Comparison of ENCODE assay signal across 1 cellular context in the genomic region with DNA sequence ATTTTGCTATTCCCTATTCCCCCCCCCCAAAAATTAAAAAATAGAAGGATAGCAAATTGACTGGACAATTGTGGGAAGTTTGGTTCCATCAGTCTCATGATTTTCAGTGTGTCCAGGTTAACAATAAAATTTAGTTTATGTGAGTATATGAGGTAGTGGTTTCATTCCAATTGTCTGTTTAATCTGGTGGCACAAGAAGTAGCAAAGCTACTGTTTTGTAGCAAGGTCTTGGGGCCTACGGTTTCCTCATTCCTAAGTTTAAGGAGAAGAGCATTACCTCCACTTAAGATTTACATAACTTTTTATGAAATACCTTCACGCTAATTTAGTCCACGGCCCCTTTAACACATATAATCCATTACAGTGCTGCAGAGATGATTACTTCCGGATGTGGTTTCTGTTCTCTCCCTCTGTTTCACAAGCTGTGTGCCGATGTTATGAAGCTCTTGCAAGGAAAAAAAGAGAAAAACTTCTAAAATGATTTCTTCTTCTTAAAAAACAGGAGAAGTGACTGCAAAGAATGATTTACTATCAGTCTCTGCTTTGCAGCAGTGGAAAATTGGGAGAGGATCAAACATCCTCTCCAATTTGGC.
TF ChIP-seq lines count a peak whose summit lies in the region.

No MANE protein-coding gene starts in this region.

TF ChIP-seq in GM12878, 131 proteins besides CTCF, POLR2A, EP300 and RAD21 (continued from another document):
- TF ChIP-seq, protein P1, sequence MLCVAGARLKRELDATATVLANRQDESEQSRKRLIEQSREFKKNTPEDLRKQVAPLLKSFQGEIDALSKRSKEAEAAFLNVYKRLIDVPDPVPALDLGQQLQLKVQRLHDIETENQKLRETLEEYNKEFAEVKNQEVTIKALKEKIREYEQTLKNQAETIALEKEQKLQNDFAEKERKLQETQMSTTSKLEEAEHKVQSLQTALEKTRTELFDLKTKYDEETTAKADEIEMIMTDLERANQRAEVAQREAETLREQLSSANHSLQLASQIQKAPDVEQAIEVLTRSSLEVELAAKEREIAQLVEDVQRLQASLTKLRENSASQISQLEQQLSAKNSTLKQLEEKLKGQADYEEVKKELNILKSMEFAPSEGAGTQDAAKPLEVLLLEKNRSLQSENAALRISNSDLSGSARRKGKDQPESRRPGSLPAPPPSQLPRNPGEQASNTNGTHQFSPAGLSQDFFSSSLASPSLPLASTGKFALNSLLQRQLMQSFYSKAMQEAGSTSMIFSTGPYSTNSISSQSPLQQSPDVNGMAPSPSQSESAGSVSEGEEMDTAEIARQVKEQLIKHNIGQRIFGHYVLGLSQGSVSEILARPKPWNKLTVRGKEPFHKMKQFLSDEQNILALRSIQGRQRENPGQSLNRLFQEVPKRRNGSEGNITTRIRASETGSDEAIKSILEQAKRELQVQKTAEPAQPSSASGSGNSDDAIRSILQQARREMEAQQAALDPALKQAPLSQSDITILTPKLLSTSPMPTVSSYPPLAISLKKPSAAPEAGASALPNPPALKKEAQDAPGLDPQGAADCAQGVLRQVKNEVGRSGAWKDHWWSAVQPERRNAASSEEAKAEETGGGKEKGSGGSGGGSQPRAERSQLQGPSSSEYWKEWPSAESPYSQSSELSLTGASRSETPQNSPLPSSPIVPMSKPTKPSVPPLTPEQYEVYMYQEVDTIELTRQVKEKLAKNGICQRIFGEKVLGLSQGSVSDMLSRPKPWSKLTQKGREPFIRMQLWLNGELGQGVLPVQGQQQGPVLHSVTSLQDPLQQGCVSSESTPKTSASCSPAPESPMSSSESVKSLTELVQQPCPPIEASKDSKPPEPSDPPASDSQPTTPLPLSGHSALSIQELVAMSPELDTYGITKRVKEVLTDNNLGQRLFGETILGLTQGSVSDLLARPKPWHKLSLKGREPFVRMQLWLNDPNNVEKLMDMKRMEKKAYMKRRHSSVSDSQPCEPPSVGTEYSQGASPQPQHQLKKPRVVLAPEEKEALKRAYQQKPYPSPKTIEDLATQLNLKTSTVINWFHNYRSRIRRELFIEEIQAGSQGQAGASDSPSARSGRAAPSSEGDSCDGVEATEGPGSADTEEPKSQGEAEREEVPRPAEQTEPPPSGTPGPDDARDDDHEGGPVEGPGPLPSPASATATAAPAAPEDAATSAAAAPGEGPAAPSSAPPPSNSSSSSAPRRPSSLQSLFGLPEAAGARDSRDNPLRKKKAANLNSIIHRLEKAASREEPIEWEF (IDR thresholded peaks at IDR 0.05; ENCODE audit: insufficient replicate concordance, low read depth, low read length) = no peak
- TF ChIP-seq NFIC (IDR thresholded peaks at IDR 0.05; ENCODE audit: low read depth, low read length) = no peak
- TF ChIP-seq RB1 (IDR thresholded peaks at IDR 0.05; ENCODE audit: borderline replicate concordance) = no peak
